Comparison of ENCODE assay signal across 8 cellular contexts in the genomic region with DNA sequence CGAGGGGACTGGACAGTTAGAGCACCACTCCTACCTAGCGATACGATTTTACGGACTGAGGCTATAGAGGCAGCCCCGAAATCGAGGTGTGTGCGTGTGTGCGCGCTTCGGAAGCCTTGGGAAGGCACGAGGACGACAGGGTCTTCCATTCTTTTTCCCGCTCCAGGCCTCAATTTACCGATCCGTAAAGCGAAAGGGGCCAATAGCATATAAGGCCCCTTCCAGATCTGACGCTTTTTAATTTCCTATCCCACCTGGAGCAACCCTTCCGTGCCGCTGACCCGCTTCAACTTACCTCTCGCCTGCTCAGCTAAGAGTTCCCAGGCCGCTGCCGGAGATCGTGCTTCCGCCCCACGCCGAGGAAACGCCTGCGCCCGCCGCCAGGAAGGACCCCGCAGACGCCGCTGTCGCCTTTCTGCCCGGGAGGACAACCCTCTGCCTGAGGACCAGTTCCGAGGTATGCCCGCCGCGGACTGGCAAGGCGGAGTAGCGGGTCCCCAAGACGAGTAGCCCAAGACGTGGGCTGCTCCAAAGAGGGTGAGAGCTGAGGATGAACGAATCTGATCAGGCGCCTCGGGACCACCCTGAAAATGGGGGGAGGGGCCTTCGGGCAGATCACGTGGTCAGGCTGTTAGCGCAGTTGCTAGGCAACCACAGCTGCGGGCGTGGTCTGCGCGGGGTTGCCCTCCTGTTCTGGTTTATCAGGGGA. TPM values are rescaled to one million over a fixed set of nuclear protein-coding genes. Genes with fewer than 3 reads are reported as not detected.
DNase-seq lines count a peak whose midpoint lies in the region; ATAC-seq and TF ChIP-seq lines count a peak whose summit lies in the region.

A gene (minus strand): TSS at position 372 of the 709 bp plus-strand sequence. CDS start 4,924 bp downstream, outside the sequence.

- ATAC-seq in GM21515 (IDR thresholded peaks at IDR 0.05; ENCODE audit: unreplicated experiment), result peak; percentile 68

- peaks cover 12 to 23% (median 19%) of the 10 kb centered on the region in 3 donors for H3K4me1 Mint-ChIP-seq in IgD-negative memory B cell

- no peaks in the 10 kb centered on the region for H3K27me3 Mint-ChIP-seq in IgD-negative memory B cell

- peak within 1 kb of the TSS; percentile 100 for H3K27ac Mint-ChIP-seq in IgD-negative memory B cell

- TF ChIP-seq CTCF in epithelial cell of esophagus (IDR thresholded peaks at IDR 0.05; ENCODE audit: insufficient read depth, low read depth, low read length, missing control alignments), result no peak

- DNase-seq in COLO829 (ENCODE audit: low spot score) (peak; percentile 91), OCI-M1 (lab: John Stamatoyannopoulos, UW) (peak; percentile 97), activated T-cell treated with anti-CD3 and anti-CD28 coated beads for 24 hours (ENCODE audit: low read depth) (peak; percentile 88), epithelial cell of esophagus (ENCODE audit: low read depth) (peak; percentile 90)
- peak; percentile 86 for DNase-seq in stimulated activated CD8-positive, alpha-beta memory T cell treated with anti-CD3 and anti-CD28 coated beads, Interleukin-4, amount 100 ng/mL, for 1 hour (ENCODE audit: low read depth in 2 of 2, low spot score in 1 of 2)

- H3K27me3 ChIP-seq in mononuclear cell (ENCODE audit: insufficient read depth, low read length), result no peaks in the 10 kb centered on the region

- H3K36me3 Mint-ChIP-seq in IgD-negative memory B cell, result peaks cover 3% of the 10 kb centered on the region

- peaks cover 0 to 2% (median 0%) of the 10 kb centered on the region in 3 donors for H3K9me3 Mint-ChIP-seq in IgD-negative memory B cell

- H3K4me3 Mint-ChIP-seq in IgD-negative memory B cell, result peak within 1 kb of the TSS; percentile 94 to 99 (median 98)

- peaks cover 35% of the 10 kb centered on the region for H3K4me1 ChIP-seq in mononuclear cell (ENCODE audit: insufficient read depth, low read length)

- no peaks in the 10 kb centered on the region for H3K9me3 ChIP-seq in mononuclear cell (ENCODE audit: low read depth, low read length)

- peak within 1 kb of the TSS; percentile 97 for H3K4me3 ChIP-seq in epithelial cell of esophagus (ENCODE audit: low read length)
- H3K4me3 ChIP-seq in mononuclear cell (ENCODE audit: low read length), result peak within 1 kb of the TSS; percentile 79

RNA-seq across cellular contexts. Expression of the gene that starts here (rescaled TPM):
- 67.1 TPM for polyA plus RNA-seq in IgD-negative memory B cell
- 132 TPM for total RNA-seq in mononuclear cell

Comparison
In these comparisons a context has a peak if more than half of its experiments do, and no peak if none do; other contexts are left out.
1. Peak in every context shown above with its lines: DNase-seq, ATAC-seq and H3K4me3 ChIP-seq.